In the genomic region with DNA sequence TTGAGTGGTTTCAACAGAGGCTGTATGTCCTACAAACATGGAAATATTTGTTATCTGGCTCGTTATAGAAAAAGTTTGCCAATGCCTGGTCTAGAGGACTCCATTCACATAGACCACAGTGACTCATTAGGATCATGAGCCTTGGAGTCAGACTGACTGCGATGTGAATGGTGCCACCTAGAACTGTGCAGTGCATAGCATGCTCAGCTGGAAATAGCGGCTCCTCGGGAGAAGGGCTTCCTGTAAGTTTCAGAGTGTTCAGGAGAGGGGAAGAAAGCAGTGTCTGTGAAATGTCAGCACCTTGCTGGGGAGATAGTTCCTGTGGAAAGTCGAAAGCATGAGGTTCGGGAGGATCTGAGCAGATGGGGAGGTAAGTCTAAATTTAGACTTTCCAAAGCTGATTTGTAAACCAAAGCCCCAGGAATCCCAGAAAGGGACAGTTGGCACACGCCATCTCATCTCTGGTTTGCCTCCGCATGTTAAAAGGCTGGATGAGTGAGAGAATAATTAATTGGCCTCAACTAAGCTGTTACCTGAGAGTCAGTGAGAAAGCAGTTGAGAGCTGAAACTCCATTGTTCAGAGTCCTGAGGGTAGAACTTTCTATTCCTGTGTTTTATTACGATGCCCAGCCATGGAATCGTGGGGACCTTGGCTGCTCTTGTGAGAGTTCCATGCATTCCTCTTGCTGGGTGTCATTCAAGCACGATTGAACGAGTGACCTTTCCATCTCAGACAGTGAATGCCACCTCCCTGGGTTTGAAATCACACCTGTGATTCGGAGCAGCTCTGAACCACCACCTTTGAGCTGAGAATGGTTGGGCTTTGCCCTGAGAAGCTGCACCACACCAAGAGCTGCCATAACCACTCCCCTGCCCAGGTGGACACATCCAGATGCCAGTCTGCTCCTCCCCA, we compare ENCODE assay signal across 9 cellular contexts.
DNase-seq lines count a peak whose midpoint lies in the region; ATAC-seq and TF ChIP-seq lines count a peak whose summit lies in the region.
"Had no signal": no experiment of that assay in that cellular context is flagged by ENCODE, and none has a peak within 500 bp of the region (broad histone marks: within the 10 kb centered on the region; RNA-seq: fewer than 3 reads in every experiment).

No MANE protein-coding gene starts in this region.

- TF ChIP-seq CTCF in MCF 10A (IDR thresholded peaks at IDR 0.05; ENCODE audit: unreplicated experiment) (no peak), breast epithelium (IDR thresholded peaks at IDR 0.05) (no peak), brain microvascular endothelial cell (IDR thresholded peaks at IDR 0.05; ENCODE audit: low read depth, low read length, missing control alignments) (no peak)

- intact Hi-C loops in MCF 10A (cut with micrococcal nuclease) (no loop called here), breast epithelium (cut with DNase I; ENCODE audit: low total_unique reads) (no loop called here)

- H3K27me3 ChIP-seq in breast epithelium, result no peaks in the 10 kb centered on the region
- no peaks in the 10 kb centered on the region for H3K27me3 ChIP-seq in brain microvascular endothelial cell (replicated peaks)

- no peaks in the 10 kb centered on the region for H3K27me3 Mint-ChIP-seq in MCF 10A (ENCODE audit: insufficient read depth, unreplicated experiment)
- H3K27me3 Mint-ChIP-seq: activated CD4-positive, alpha-beta memory T cell treated with anti-CD3 and anti-CD28 coated beads, Interleukin-2, amount 10 ng/mL, durations not matched to agents 7 days and 5 days had no signal

- H3K4me1 Mint-ChIP-seq in MCF 10A (ENCODE audit: insufficient read depth, unreplicated experiment), result peaks cover 5% of the 10 kb centered on the region
- H3K4me1 Mint-ChIP-seq: activated CD4-positive, alpha-beta memory T cell treated with anti-CD3 and anti-CD28 coated beads, Interleukin-2, amount 10 ng/mL, durations not matched to agents 7 days and 5 days had no signal

- no peaks in the 10 kb centered on the region for H3K4me1 ChIP-seq in breast epithelium

- BruUV-seq in MCF 10A (replicated peaks; lab: Mats Ljungman, UMichigan), result no TSS peak

- POLR2A ChIA-PET in MCF 10A (lab: Yijun Ruan, JAX), result interaction anchor here (0.7 kb wide), 1 partner anchor 70 kb away, joined by 3 read pairs; no protein-coding TSS in a partner anchor

- H3K9me3 ChIP-seq in breast epithelium, result peaks cover 0 to 10% of the 10 kb centered on the region in 2 donors

- no peak overlapping the region for H3K27ac Mint-ChIP-seq in MCF 10A (ENCODE audit: low read depth, unreplicated experiment)
- H3K27ac Mint-ChIP-seq: activated CD4-positive, alpha-beta memory T cell treated with anti-CD3 and anti-CD28 coated beads, Interleukin-2, amount 10 ng/mL, durations not matched to agents 7 days and 5 days had no signal

- H3K4me3 ChIP-seq in breast epithelium (no peak overlapping the region), brain microvascular endothelial cell (ENCODE audit: low read depth, low read length) (no peak overlapping the region)

- peak; percentile 80 for DNase-seq in MCF 10A (ENCODE audit: unreplicated experiment)
- no peak for DNase-seq in breast epithelium (ENCODE audit: low spot score in 2 of 2)
- DNase-seq in brain microvascular endothelial cell, result peak; percentile 59
- peak; percentile 64 for DNase-seq in islet precursor cell
- no peak for DNase-seq in GM19238 (ENCODE audit: insufficient read length, low spot score)
- DNase-seq in HT-29 (ENCODE audit: low spot score), result no peak
- DNase-seq in activated CD4-positive, CD25-positive, alpha-beta regulatory T cell treated with anti-CD3 and anti-CD28 coated beads, Interleukin-2, amount 50 U/mL, for 72 hours, result no peak
- DNase-seq: activated CD4-positive, alpha-beta memory T cell treated with anti-CD3 and anti-CD28 coated beads, Interleukin-2, amount 10 ng/mL, durations not matched to agents 7 days and 5 days had no signal

- no peaks in the 10 kb centered on the region for H3K36me3 Mint-ChIP-seq in MCF 10A (ENCODE audit: insufficient read depth, unreplicated experiment)

- no peak overlapping the region for H3K4me3 Mint-ChIP-seq in MCF 10A (ENCODE audit: unreplicated experiment)
- H3K4me3 Mint-ChIP-seq: activated CD4-positive, alpha-beta memory T cell treated with anti-CD3 and anti-CD28 coated beads, Interleukin-2, amount 10 ng/mL, durations not matched to agents 7 days and 5 days had no signal

- ATAC-seq in GM21619 (IDR thresholded peaks at IDR 0.05; ENCODE audit: unreplicated experiment), result no peak

- H3K36me3 ChIP-seq in breast epithelium (no peaks in the 10 kb centered on the region), brain microvascular endothelial cell (replicated peaks) (no peaks in the 10 kb centered on the region)

- TF ChIP-seq POLR2A in breast epithelium (IDR thresholded peaks at IDR 0.05), result no peak

- in situ Hi-C loops in brain microvascular endothelial cell (cut with HindIII; ENCODE audit: low pct_ligation_motif_present, low sequenced_read_pairs), result no loop called here

- H3K27ac ChIP-seq in breast epithelium (no peak overlapping the region), brain microvascular endothelial cell (no peak overlapping the region)

- no peaks in the 10 kb centered on the region for H3K9me3 Mint-ChIP-seq in MCF 10A (ENCODE audit: unreplicated experiment)

- CTCF ChIA-PET in MCF 10A (lab: Yijun Ruan, JAX), result interaction anchor here (0.6 to 1.5 kb wide), 4 partner anchors 13 to 204 kb away, joined by 3 to 6 read pairs (median 4); no protein-coding TSS in a partner anchor

Comparison
In these comparisons a context has a peak if more than half of its experiments do, and no peak if none do; other contexts are left out.
1. DNase-seq: peak in MCF 10A (single experiment), brain microvascular endothelial cell (single experiment) and islet precursor cell (single experiment); none in breast epithelium (0 of 2), GM19238 (single experiment), HT-29 (single experiment) and activated CD4-positive, CD25-positive, alpha-beta regulatory T cell treated with anti-CD3 and anti-CD28 coated beads, Interleukin-2, amount 50 U/mL, for 72 hours (single experiment).